Comparison of ENCODE assay signal across 13 cellular contexts in the genomic region with DNA sequence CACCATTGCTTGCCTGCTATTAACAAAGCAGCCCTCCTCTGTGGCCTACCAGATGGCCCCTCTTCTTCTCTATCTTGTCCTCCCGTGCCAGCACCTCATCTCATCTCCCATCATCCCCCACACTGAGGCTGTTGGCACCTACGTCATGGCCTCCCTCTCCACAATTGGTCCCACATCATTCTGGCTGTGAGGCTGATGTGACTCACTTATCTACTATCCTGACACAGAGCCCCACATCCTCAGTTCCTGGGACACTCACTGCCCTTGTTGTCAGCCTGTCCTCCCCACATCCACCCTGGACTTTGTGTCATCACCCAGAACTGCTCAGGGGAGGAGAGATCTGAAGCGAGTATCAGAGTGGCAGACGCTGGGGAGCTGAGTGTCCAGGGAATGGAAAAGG.
"Had no signal": no experiment of that assay in that cellular context is flagged by ENCODE, and none has a peak within 500 bp of the region (broad histone marks: within the 10 kb centered on the region; RNA-seq: fewer than 3 reads in every experiment).

No MANE protein-coding gene starts in this region.

- H3K27ac Mint-ChIP-seq: activated B cell treated with CpG ODN at 0.5 μM for 24 hours; activated CD4-positive, alpha-beta T cell treated with anti-CD3 and anti-CD28 coated beads, Interleukin-2, amount 10 ng/mL, durations not matched to agents 24 days and 14 days; dendritic cell treated with granulocyte-macrophage colony-stimulating factor and Interleukin-4, amounts not matched to agents 40 ng/mL and 50 ng/mL, for 4 days; memory B cell; natural killer cell treated with Interleukin-12 subunit alpha and Interleukin-12 subunit beta and Interleukin-15 and Interleukin-18, amount 100 ng/mL, for 72 hours; stimulated activated effector memory CD8-positive, alpha-beta T cell treated with anti-CD3 and anti-CD28 coated beads, Interleukin-12 subunit alpha, Interleukin-12 subunit beta, amount 100 ng/mL, for 72 hours; T-helper 1 cell treated with Interleukin-12 subunit alpha and Interleukin-12 subunit beta and Interleukin-4 antibody, amounts not matched to agents 30 μg/mL and 1 μg/mL, for 36 hours had no signal

- H3K4me1 ChIP-seq: transverse colon had no signal

- H3K9me3 Mint-ChIP-seq: activated CD4-positive, alpha-beta T cell treated with anti-CD3 and anti-CD28 coated beads, Interleukin-2, amount 10 ng/mL, durations not matched to agents 24 days and 14 days; dendritic cell treated with granulocyte-macrophage colony-stimulating factor and Interleukin-4, amounts not matched to agents 40 ng/mL and 50 ng/mL, for 4 days; T-helper 1 cell treated with Interleukin-12 subunit alpha and Interleukin-12 subunit beta and Interleukin-4 antibody, amounts not matched to agents 30 μg/mL and 1 μg/mL, for 36 hours had no signal

- ATAC-seq: left lobe of liver; natural killer cell treated with Interleukin-12 subunit alpha and Interleukin-12 subunit beta and Interleukin-15 and Interleukin-18, amount 100 ng/mL, for 72 hours; stimulated activated effector memory CD8-positive, alpha-beta T cell treated with anti-CD3 and anti-CD28 coated beads, Interleukin-12 subunit alpha, Interleukin-12 subunit beta, amount 100 ng/mL, for 72 hours had no signal

- DNase-seq: activated B cell treated with CpG ODN at 0.5 μM for 24 hours; activated CD4-positive, alpha-beta T cell treated with anti-CD3 and anti-CD28 coated beads, Interleukin-2, amount 10 ng/mL, durations not matched to agents 24 days and 14 days; activated naive CD4-positive, alpha-beta T cell treated with Interleukin-2 at 50 U/mL for 16 hours; cerebellar nuclear complex; erythroblast; transverse colon had no signal

- H3K27me3 ChIP-seq: transverse colon had no signal

- H3K36me3 Mint-ChIP-seq: natural killer cell treated with Interleukin-12 subunit alpha and Interleukin-12 subunit beta and Interleukin-15 and Interleukin-18, amount 100 ng/mL, for 72 hours; stimulated activated effector memory CD8-positive, alpha-beta T cell treated with anti-CD3 and anti-CD28 coated beads, Interleukin-12 subunit alpha, Interleukin-12 subunit beta, amount 100 ng/mL, for 72 hours had no signal

- H3K27ac ChIP-seq: skin epidermis, transverse colon had no signal

- H3K27me3 Mint-ChIP-seq: activated CD4-positive, alpha-beta T cell treated with anti-CD3 and anti-CD28 coated beads, Interleukin-2, amount 10 ng/mL, durations not matched to agents 24 days and 14 days; dendritic cell treated with granulocyte-macrophage colony-stimulating factor and Interleukin-4, amounts not matched to agents 40 ng/mL and 50 ng/mL, for 4 days had no signal

- H3K4me3 ChIP-seq: skin epidermis, transverse colon had no signal

- H3K4me1 Mint-ChIP-seq: activated B cell treated with CpG ODN at 0.5 μM for 24 hours; activated CD4-positive, alpha-beta T cell treated with anti-CD3 and anti-CD28 coated beads, Interleukin-2, amount 10 ng/mL, durations not matched to agents 24 days and 14 days; memory B cell; stimulated activated effector memory CD8-positive, alpha-beta T cell treated with anti-CD3 and anti-CD28 coated beads, Interleukin-12 subunit alpha, Interleukin-12 subunit beta, amount 100 ng/mL, for 72 hours had no signal

- H3K4me3 Mint-ChIP-seq: activated B cell treated with CpG ODN at 0.5 μM for 24 hours; activated CD4-positive, alpha-beta T cell treated with anti-CD3 and anti-CD28 coated beads, Interleukin-2, amount 10 ng/mL, durations not matched to agents 24 days and 14 days; dendritic cell treated with granulocyte-macrophage colony-stimulating factor and Interleukin-4, amounts not matched to agents 40 ng/mL and 50 ng/mL, for 4 days; memory B cell; natural killer cell treated with Interleukin-12 subunit alpha and Interleukin-12 subunit beta and Interleukin-15 and Interleukin-18, amount 100 ng/mL, for 72 hours; stimulated activated effector memory CD8-positive, alpha-beta T cell treated with anti-CD3 and anti-CD28 coated beads, Interleukin-12 subunit alpha, Interleukin-12 subunit beta, amount 100 ng/mL, for 72 hours; T-helper 1 cell treated with Interleukin-12 subunit alpha and Interleukin-12 subunit beta and Interleukin-4 antibody, amounts not matched to agents 30 μg/mL and 1 μg/mL, for 36 hours had no signal

- H3K36me3 ChIP-seq: transverse colon had no signal

- H3K9me3 ChIP-seq: transverse colon had no signal
